In the genomic region with DNA sequence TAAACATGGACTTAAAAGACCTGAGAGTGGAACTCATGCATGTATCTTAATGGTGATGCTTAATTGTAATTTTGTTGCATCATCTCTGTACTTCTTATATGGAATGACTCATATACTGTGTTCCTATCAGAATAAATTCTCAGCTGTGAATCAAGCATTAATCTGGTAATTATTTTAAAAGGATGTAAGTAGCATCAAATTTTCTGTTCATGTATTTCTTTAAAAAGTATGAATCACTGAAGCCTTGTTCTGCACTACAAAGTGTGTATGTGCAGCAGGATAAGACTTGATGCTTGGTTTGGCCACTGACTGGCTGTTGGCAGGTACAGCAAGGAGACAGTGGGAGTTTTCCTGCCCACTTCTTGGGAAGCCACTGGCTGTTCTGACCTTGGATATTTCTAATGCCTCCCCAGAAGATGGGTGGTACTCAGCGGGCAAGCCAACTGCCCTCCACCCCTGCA, we compare ENCODE assay signal across 12 cellular contexts.
A peak's percentile ranks its signal among the peaks of the same experiment; 100 is the strongest.
DNase-seq lines count a peak whose midpoint lies in the region; ATAC-seq and TF ChIP-seq lines count a peak whose summit lies in the region.
"Had no signal": no experiment of that assay in that cellular context is flagged by ENCODE, and none has a peak within 500 bp of the region (broad histone marks: within the 10 kb centered on the region; RNA-seq: fewer than 3 reads in every experiment).

No MANE protein-coding gene starts in this region.

- H2AK5ac ChIP-seq in H9 (ENCODE audit: insufficient read length, low read length) = no peak overlapping the region

- no peak for TF ChIP-seq RAD21 in SK-N-SH (IDR thresholded peaks at IDR 0.05; ENCODE audit: low read length)

- H3T11ph ChIP-seq in H9 (ENCODE audit: low read length) = no peak overlapping the region

- H3K4me3 ChIP-seq in SK-N-SH (ENCODE audit: low read depth in 2 of 2, low read length in 1 of 2) = no peak overlapping the region
- H3K4me3 ChIP-seq in naive thymus-derived CD4-positive, alpha-beta T cell (ENCODE audit: low read length) = no peak overlapping the region
- H3K4me3 ChIP-seq: thyroid gland had no signal

- H4K8ac ChIP-seq in H9 (replicated peaks; ENCODE audit: insufficient read length, low read depth, low read length) = no peak overlapping the region

- H2AFZ ChIP-seq in SK-N-SH (ENCODE audit: low read depth) (no peak overlapping the region), H9 (ENCODE audit: low read length) (no peak overlapping the region)

- H3K23me2 ChIP-seq in H9 (ENCODE audit: insufficient read length, low read depth, low read length, poor library complexity, severe bottlenecking) = no peaks in the 10 kb centered on the region

- H3K4me2 ChIP-seq in SK-N-SH (no peak overlapping the region), H9 (ENCODE audit: insufficient read depth, insufficient read length, low read length) (no peak overlapping the region)

- H3K27me3 Mint-ChIP-seq in HFFc6 (ENCODE audit: insufficient read depth) (no peaks in the 10 kb centered on the region), H9 (ENCODE audit: low read depth) (peaks cover 2% of the 10 kb centered on the region; the same call in 1 of the 2 replicates)
- no peaks in the 10 kb centered on the region for H3K27me3 Mint-ChIP-seq in central memory CD8-positive, alpha-beta T cell
- H3K27me3 Mint-ChIP-seq in naive thymus-derived CD4-positive, alpha-beta T cell = peaks cover 0 to 12% (median 0%) of the 10 kb centered on the region in 5 donors

- H3K4me1 Mint-ChIP-seq in HFFc6 (ENCODE audit: low read depth) = peaks cover 27% of the 10 kb centered on the region
- peaks cover 40% of the 10 kb centered on the region for H3K4me1 Mint-ChIP-seq in central memory CD8-positive, alpha-beta T cell
- peaks cover 20 to 55% (median 49%) of the 10 kb centered on the region in 7 donors for H3K4me1 Mint-ChIP-seq in naive thymus-derived CD4-positive, alpha-beta T cell
- H3K4me1 Mint-ChIP-seq in H9 = peaks cover 27 to 28% of the 10 kb centered on the region in 2 experiments

- H4K5ac ChIP-seq in H9 (ENCODE audit: insufficient read length, low read depth, low read length) = no peak overlapping the region

- H2BK12ac ChIP-seq in H9 (ENCODE audit: insufficient read length, low read depth, low read length) = no peak overlapping the region

- H3K27me3 ChIP-seq in SK-N-SH (ENCODE audit: insufficient read depth) (no peaks in the 10 kb centered on the region), H9 (ENCODE audit: insufficient read depth, low read length) (no peaks in the 10 kb centered on the region)
- no peaks in the 10 kb centered on the region for H3K27me3 ChIP-seq in naive thymus-derived CD4-positive, alpha-beta T cell (ENCODE audit: control insufficient read depth in 2 of 2, insufficient read depth in 2 of 2, low read length in 2 of 2)
- H3K27me3 ChIP-seq: thyroid gland had no signal

- ATAC-seq in SK-N-SH treated with all-trans-retinoic acid at 6 μM for 48 hours = no peak
- ATAC-seq in central memory CD8-positive, alpha-beta T cell (replicated peaks; ENCODE audit: extremely low read depth, poor library complexity, severe bottlenecking) = no peak
- no peak for ATAC-seq in naive thymus-derived CD4-positive, alpha-beta T cell

- no peaks in the 10 kb centered on the region for H3K79me1 ChIP-seq in H9 (ENCODE audit: insufficient read depth, low read depth, low read length, poor library complexity, severe bottlenecking)

- H3K56ac ChIP-seq in H9 (ENCODE audit: insufficient read length, low read depth, low read length) = no peak overlapping the region

- H2BK5ac ChIP-seq in H9 (ENCODE audit: insufficient read length, low read length) = no peak overlapping the region

- no peaks in the 10 kb centered on the region for H4K20me1 ChIP-seq in SK-N-SH (ENCODE audit: insufficient read depth)
- H4K20me1 ChIP-seq in H9 (ENCODE audit: control insufficient read depth, insufficient read depth, insufficient read length) = no peaks in the 10 kb centered on the region

- H3K27ac ChIP-seq in SK-N-SH (ENCODE audit: low read depth in 2 of 2, low read length in 1 of 2) = no peak overlapping the region; a peak in 1 of 4 replicates
- H3K27ac ChIP-seq in naive thymus-derived CD4-positive, alpha-beta T cell (ENCODE audit: low read depth, low read length) = no peak overlapping the region
- no peak overlapping the region for H3K27ac ChIP-seq in H9 (ENCODE audit: insufficient read length, low read depth, low read length)

- H3K27ac Mint-ChIP-seq in HFFc6 (peak overlapping the region; percentile 59; the same call in 1 of the 2 replicates), H9 (no peak overlapping the region)
- H3K27ac Mint-ChIP-seq in central memory CD8-positive, alpha-beta T cell (ENCODE audit: low read depth) = peak overlapping the region; percentile 3
- peak overlapping the region in 6 of 9 donors; percentile 68 to 87 (median 82) for H3K27ac Mint-ChIP-seq in naive thymus-derived CD4-positive, alpha-beta T cell
- H3K27ac Mint-ChIP-seq: endodermal cell had no signal

- H3K9me3 ChIP-seq in SK-N-SH = no peaks in the 10 kb centered on the region
- H3K9me3 ChIP-seq in naive thymus-derived CD4-positive, alpha-beta T cell (ENCODE audit: control insufficient read depth in 2 of 3, low read length in 3 of 3) = no peaks in the 10 kb centered on the region
- H3K9me3 ChIP-seq in H9 (ENCODE audit: control insufficient read depth, low read depth, low read length) = no peaks in the 10 kb centered on the region
- H3K9me3 ChIP-seq: thyroid gland had no signal

- H3K4me1 ChIP-seq in SK-N-SH (ENCODE audit: control insufficient read depth in 1 of 2, insufficient read depth in 2 of 2, low read depth in 1 of 2, low read length in 1 of 2) (peaks cover 0 to 14% of the 10 kb centered on the region in 2 experiments; a peak in 1 of 4 replicates), H9 (ENCODE audit: insufficient read depth, low read length) (no peaks in the 10 kb centered on the region; the same call in 1 of the 2 replicates)
- peaks cover 16 to 18% of the 10 kb centered on the region in 2 donors for H3K4me1 ChIP-seq in naive thymus-derived CD4-positive, alpha-beta T cell (ENCODE audit: control insufficient read depth in 2 of 2, insufficient read depth in 2 of 2, low read length in 2 of 2)

- H3K79me2 ChIP-seq in SK-N-SH (ENCODE audit: insufficient read depth) = no peaks in the 10 kb centered on the region
- no peaks in the 10 kb centered on the region for H3K79me2 ChIP-seq in H9 (ENCODE audit: insufficient read depth, low read length)

- intact Hi-C loops in naive thymus-derived CD4-positive, alpha-beta T cell (cut with micrococcal nuclease) = no loop called here

- TF ChIP-seq CTCF in SK-N-SH (IDR thresholded peaks at IDR 0.05) (no peak), HFFc6 (IDR thresholded peaks at IDR 0.05) (no peak), H9 (conservative IDR thresholded peaks at IDR 0.05) (no peak)

- no peak overlapping the region for H3K18ac ChIP-seq in H9 (ENCODE audit: insufficient read length, low read depth, low read length)

- H2BK20ac ChIP-seq in H9 (ENCODE audit: low read depth, low read length, poor library complexity, severe bottlenecking) = no peak overlapping the region

- H3K9me2 ChIP-seq in SK-N-SH = no peaks in the 10 kb centered on the region

- H3K36me3 ChIP-seq in SK-N-SH (replicated peaks in 1 of 2; ENCODE audit: control insufficient read depth in 1 of 2, insufficient read depth in 2 of 2, low read length in 1 of 2) = no peaks in the 10 kb centered on the region
- no peaks in the 10 kb centered on the region for H3K36me3 ChIP-seq in naive thymus-derived CD4-positive, alpha-beta T cell (ENCODE audit: control insufficient read depth in 2 of 3, insufficient read depth in 3 of 3, low read length in 3 of 3)
- H3K36me3 ChIP-seq: thyroid gland had no signal

- CTCF ChIA-PET in SK-N-SH (lab: Yijun Ruan, JAX) = interaction anchor here (0.6 to 1.3 kb wide), 3 partner anchors 10 to 536 kb away, joined by 3 to 7 read pairs (median 4); no protein-coding TSS in a partner anchor
- CTCF ChIA-PET in naive thymus-derived CD4-positive, alpha-beta T cell (lab: Charles Lee) = interaction anchor here (1.2 to 1.5 kb wide), 4 partner anchors 197 to 335 kb away, joined by 3 to 5 read pairs (median 3); no protein-coding TSS in a partner anchor

- POLR2A ChIA-PET in SK-N-SH (lab: Yijun Ruan, JAX) = no interaction called here
- POLR2A ChIA-PET in naive thymus-derived CD4-positive, alpha-beta T cell (lab: Charles Lee) = interaction anchor here (0.6 to 1.1 kb wide), 3 partner anchors 14 to 20 kb away, joined by 3 to 5 read pairs (median 3); no protein-coding TSS in a partner anchor

- H4K91ac ChIP-seq in H9 (ENCODE audit: insufficient read length, low read depth, low read length) = no peak overlapping the region

- TF ChIP-seq EP300 in SK-N-SH (IDR thresholded peaks at IDR 0.05; ENCODE audit: borderline replicate concordance in 1 of 2, low read depth in 1 of 2, low read length in 1 of 2) = no peak

- DNase-seq in SK-N-SH = no peak
- DNase-seq in HFFc6 = no peak
- DNase-seq in central memory CD8-positive, alpha-beta T cell (ENCODE audit: low spot score in 2 of 2) = no peak
- DNase-seq in naive thymus-derived CD4-positive, alpha-beta T cell = no peak
- DNase-seq in DMS53 (lab: John Stamatoyannopoulos, UW) = no peak
- no peak for DNase-seq in H9
- DNase-seq in UCSD-AML1 (lab: John Stamatoyannopoulos, UW; ENCODE audit: unreplicated experiment) = no peak
- DNase-seq: endodermal cell; NCI-H526 treated with DMSO at 0.1 percent for 48 hours; stimulated activated CD4-positive, alpha-beta T cell treated with anti-CD3 and anti-CD28 coated beads, Interleukin-12 subunit alpha, Interleukin-12 subunit beta, amount 100 ng/mL, for 4 hours; thyroid gland had no signal

- H3F3A ChIP-seq in SK-N-SH (replicated peaks; ENCODE audit: insufficient read depth) = peaks cover 5% of the 10 kb centered on the region

- no peak overlapping the region for H3K14ac ChIP-seq in H9 (ENCODE audit: insufficient read depth, low read length)

- WGBS in SK-N-SH (ENCODE audit: low lambda C conversion rate) = 100% methylated on average over 1 of the region's 1 CpG
- WGBS in H9 (ENCODE audit: extremely low coverage, insufficient read length, low lambda C conversion rate) = no CpG with 5 or more reads among the region's 1 CpG

- no peak overlapping the region for H3K23ac ChIP-seq in H9 (ENCODE audit: insufficient read length, low read depth, low read length)

- no peak overlapping the region for H3K4ac ChIP-seq in H9 (ENCODE audit: low read depth, low read length)

- H2BK15ac ChIP-seq in H9 (ENCODE audit: low read depth, low read length) = no peak overlapping the region

- no peak overlapping the region for H2BK120ac ChIP-seq in H9 (ENCODE audit: low read depth, low read length, poor library complexity, severe bottlenecking)

- no peak overlapping the region for H3K9ac ChIP-seq in SK-N-SH
- no peak overlapping the region for H3K9ac ChIP-seq in H9 (ENCODE audit: extremely low read depth, insufficient read length, low read length)

- peaks cover 1% of the 10 kb centered on the region; the same call in 1 of the 2 replicates for H3K36me3 Mint-ChIP-seq in HFFc6 (ENCODE audit: low read depth)
- H3K36me3 Mint-ChIP-seq in central memory CD8-positive, alpha-beta T cell (ENCODE audit: insufficient read depth) = no peaks in the 10 kb centered on the region
- H3K36me3 Mint-ChIP-seq in naive thymus-derived CD4-positive, alpha-beta T cell = peaks cover 0 to 3% (median 0%) of the 10 kb centered on the region in 5 donors
- peaks cover 0 to 2% (median 1%) of the 10 kb centered on the region in 3 experiments; a peak in 4 of 7 replicates for H3K36me3 Mint-ChIP-seq in H9 (ENCODE audit: insufficient read depth in 1 of 3, low read depth in 3 of 3)

- no peaks in the 10 kb centered on the region for H3K9me3 Mint-ChIP-seq in HFFc6
- H3K9me3 Mint-ChIP-seq in central memory CD8-positive, alpha-beta T cell = no peaks in the 10 kb centered on the region
- peaks cover 0 to under 1% (median 0%) of the 10 kb centered on the region in 11 donors for H3K9me3 Mint-ChIP-seq in naive thymus-derived CD4-positive, alpha-beta T cell
- H3K9me3 Mint-ChIP-seq in H9 = peaks cover 2% of the 10 kb centered on the region in 2 experiments; a peak in 2 of 5 replicates
- H3K9me3 Mint-ChIP-seq: endodermal cell had no signal

- H3K4me3 Mint-ChIP-seq in HFFc6 (no peak overlapping the region), H9 (no peak overlapping the region)
- no peak overlapping the region for H3K4me3 Mint-ChIP-seq in central memory CD8-positive, alpha-beta T cell
- no peak overlapping the region for H3K4me3 Mint-ChIP-seq in naive thymus-derived CD4-positive, alpha-beta T cell
- H3K4me3 Mint-ChIP-seq: endodermal cell had no signal

Comparison
In these comparisons a context has a peak if more than half of its experiments do, and no peak if none do; other contexts are left out.
1. H3K27ac Mint-ChIP-seq: peak in HFFc6 (single experiment), central memory CD8-positive, alpha-beta T cell (single experiment) and naive thymus-derived CD4-positive, alpha-beta T cell (6 of 9); none in H9 (0 of 3).